In the genomic region with DNA sequence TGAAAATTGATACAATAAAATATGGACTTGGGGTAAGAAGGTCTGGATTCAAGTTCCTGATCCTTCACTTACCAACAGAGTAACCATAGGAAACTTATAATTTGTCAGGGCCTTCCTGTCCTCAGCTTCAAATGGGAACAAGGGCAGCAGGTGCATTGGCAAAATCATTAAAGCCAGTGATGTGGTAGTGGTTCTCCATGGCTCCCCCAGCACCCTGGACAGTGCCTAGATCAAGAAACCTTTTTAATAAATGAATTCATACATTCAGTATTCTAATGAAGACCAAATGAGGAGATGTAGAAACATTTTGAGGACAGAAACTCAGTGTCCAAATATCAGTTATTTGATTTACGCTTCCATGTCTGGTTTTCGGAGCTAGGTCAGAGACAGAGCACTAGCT, we compare ENCODE assay signal across 34 cellular contexts. TPM values are rescaled to one million over a fixed set of nuclear protein-coding genes. Genes with fewer than 3 reads are reported as not detected.
"Had no signal": no experiment of that assay in that cellular context is flagged by ENCODE, and none has a peak within 500 bp of the region (broad histone marks: within the 10 kb centered on the region; RNA-seq: fewer than 3 reads in every experiment).

No MANE protein-coding gene starts in this region.

- H3K36me3 ChIP-seq: MG63 had no signal

- H3K4me3 ChIP-seq: MG63 had no signal

- H3K27me3 ChIP-seq: MG63 had no signal

- H3K9me3 ChIP-seq: MG63 had no signal

- DNase-seq: Karpas-422, Kasumi-1, MG63, MM.1S, MV-4-11, NCI-H1048, NCI-H1092, NCI-H1092 treated with DMSO at 0.1 percent for 48 hours, NCI-H1105, NCI-H1105 treated with DMSO at 0.1 percent for 48 hours, NCI-H1417 treated with DMSO at 0.1 percent for 48 hours, NCI-H1436, NCI-H1436 treated with DMSO at 0.1 percent for 48 hours, NCI-H146, NCI-H1694, NCI-H187, NCI-H187 treated with DMSO at 0.1 percent for 48 hours, NCI-H1930, NCI-H2029, NCI-H2029 treated with DMSO at 0.1 percent for 48 hours, NCI-H2081 treated with DMSO at 0.1 percent for 48 hours, NCI-H2107, NCI-H2227 treated with DMSO at 0.1 percent for 48 hours, NCI-H226, NCI-H345, NCI-H446, NCI-H446 treated with DMSO at 0.1 percent for 48 hours, NCI-H510A, NCI-H510A treated with DMSO at 0.1 percent for 48 hours, NCI-H524 had no signal

RNA-seq across cellular contexts. Expression of gene SPATA19, which starts 51.1 kb away (rescaled TPM):
- total RNA-seq: LHCN-M2, M059J, MCF 10A, NCI-H460 had no signal
